In genomic region chr6:10510592-10511367, GRCh38 we compare ENCODE assay signal across 8 cellular contexts. TPM values are rescaled to one million over a fixed set of nuclear protein-coding genes. Genes with fewer than 3 reads are reported as not detected.
DNase-seq lines count a peak whose midpoint lies in the region; ATAC-seq lines count a peak whose summit lies in the region.

No MANE protein-coding gene starts in this region.

- no peak overlapping the region for H3K4me3 Mint-ChIP-seq in T-cell

- H3K27me3 Mint-ChIP-seq in T-cell, result peaks cover 0 to 2% of the 10 kb centered on the region in 2 donors

- no peak overlapping the region for H3K27ac Mint-ChIP-seq in T-cell

- no peaks in the 10 kb centered on the region for H3K36me3 Mint-ChIP-seq in T-cell

- ATAC-seq in GM18517 (IDR thresholded peaks at IDR 0.05; ENCODE audit: unreplicated experiment) (peak; percentile 96), HG02885 (IDR thresholded peaks at IDR 0.05; ENCODE audit: poor library complexity, unreplicated experiment) (peak; percentile 97), T-cell (replicated peaks in 1 of 4) (peak; percentile 43 to 74 (median 66))

- CTCF ChIA-PET in T-cell (lab: Charles Lee), result interaction anchor here (0.6 to 2.9 kb wide), 11 partner anchors 12 to 903 kb away, joined by 3 to 16 read pairs (median 4); partner anchors contain the start of gene PAK1IP1 (in 1 of the 2)

- POLR2A ChIA-PET in T-cell (lab: Charles Lee), result interaction anchor here in 1 of 2 donors (0.6 kb wide), 1 partner anchor 163 kb away, joined by 3 read pairs; no protein-coding TSS in a partner anchor

- no peak overlapping the region for H3K27ac ChIP-seq in caudate nucleus (ENCODE audit: low read depth, low read length)

- peaks cover 3 to 6% (median 5%) of the 10 kb centered on the region in 3 donors for H3K4me1 Mint-ChIP-seq in T-cell

- H3K9me3 Mint-ChIP-seq in T-cell, result no peaks in the 10 kb centered on the region

- DNase-seq in AG08396 (ENCODE audit: low spot score), result peak; percentile 55
- peak; percentile 30 for DNase-seq in NCI-H128 (lab: John Stamatoyannopoulos, UW; ENCODE audit: unreplicated experiment)
- peak in 29 of 34 experiments; percentile 6 to 49 (median 23) for DNase-seq in T-cell
- DNase-seq in caudate nucleus (lab: John Stamatoyannopoulos, UW), result peak in 39 of 61 donors; percentile 1 to 50 (median 16)
- DNase-seq in left kidney (ENCODE audit: low read depth, low spot score), result peak; percentile 89
- DNase-seq in stimulated activated CD8-positive, alpha-beta memory T cell treated with anti-CD3 and anti-CD28 coated beads, Interleukin-4, amount 100 ng/mL, for 24 hours (ENCODE audit: low read depth), result peak; percentile 13

RNA-seq across cellular contexts. Expression of gene GCNT2, which starts 10.4 kb away (rescaled TPM):
- 1 to 10 TPM; 2.2 to 6.8 (median 2.9) TPM for total RNA-seq in T-cell

Comparison
In these comparisons a context has a peak if more than half of its experiments do, and no peak if none do; other contexts are left out.
1. DNase-seq: peak in every context shown above with its lines; median percentile 89 in left kidney; 55 in AG08396; 30 in NCI-H128; 23 in T-cell; 16 in caudate nucleus; 13 in stimulated activated CD8-positive, alpha-beta memory T cell treated with anti-CD3 and anti-CD28 coated beads, Interleukin-4, amount 100 ng/mL, for 24 hours.